Comparison of ENCODE assay signal across 20 cellular contexts in the genomic region with DNA sequence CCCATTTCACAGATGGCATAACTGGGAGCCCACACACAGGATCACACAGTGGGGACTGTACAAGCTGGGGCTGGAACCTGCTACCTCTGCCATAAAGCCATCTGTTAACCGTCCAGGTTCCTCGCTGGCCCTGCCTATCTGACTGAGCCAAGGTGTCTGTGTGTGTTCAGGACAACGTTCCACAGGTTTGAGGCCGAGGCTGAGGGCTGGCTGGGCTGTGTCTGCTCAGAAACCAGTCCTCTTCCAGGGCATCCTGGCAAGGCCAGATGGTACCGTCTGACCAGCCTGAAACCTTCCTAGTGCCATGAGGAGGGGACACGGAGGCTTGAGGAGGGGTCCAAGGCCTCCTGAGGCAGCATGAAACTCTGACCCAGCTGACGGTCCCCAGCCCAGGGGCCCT.
A peak's percentile ranks its signal among the peaks of the same experiment; 100 is the strongest.
DNase-seq lines count a peak whose midpoint lies in the region; ATAC-seq and TF ChIP-seq lines count a peak whose summit lies in the region.
"Had no signal": no experiment of that assay in that cellular context is flagged by ENCODE, and none has a peak within 500 bp of the region (broad histone marks: within the 10 kb centered on the region; RNA-seq: fewer than 3 reads in every experiment).

No MANE protein-coding gene starts in this region.

- H3K27me3 ChIP-seq in neural progenitor cell, result no peaks in the 10 kb centered on the region

- H3K79me2 ChIP-seq in neural progenitor cell (ENCODE audit: low read depth), result no peaks in the 10 kb centered on the region

- peaks cover 11 to 23% of the 10 kb centered on the region in 2 donors for H3K27me3 Mint-ChIP-seq in natural killer cell (ENCODE audit: low read depth in 2 of 2)
- peaks cover 8% of the 10 kb centered on the region in 2 donors for H3K27me3 Mint-ChIP-seq in natural killer cell treated with Interleukin-12 subunit alpha and Interleukin-12 subunit beta and Interleukin-15 and Interleukin-18, amount 100 ng/mL, for 72 hours
- peaks cover 2% of the 10 kb centered on the region for H3K27me3 Mint-ChIP-seq in neural progenitor cell (ENCODE audit: insufficient read depth, low read depth)

- H2AFZ ChIP-seq in neural progenitor cell (replicated peaks), result no peak overlapping the region

- H3K36me3 ChIP-seq in neural progenitor cell, result no peaks in the 10 kb centered on the region

- H3K9me3 Mint-ChIP-seq in natural killer cell (peaks cover 0 to 4% of the 10 kb centered on the region in 2 donors), neural progenitor cell (peaks cover 2% of the 10 kb centered on the region)
- peaks cover 2% of the 10 kb centered on the region for H3K9me3 Mint-ChIP-seq in natural killer cell treated with Interleukin-12 subunit alpha and Interleukin-12 subunit beta and Interleukin-15 and Interleukin-18, amount 100 ng/mL, for 72 hours
- peaks cover 2% of the 10 kb centered on the region for H3K9me3 Mint-ChIP-seq in stimulated activated effector memory CD8-positive, alpha-beta T cell treated with anti-CD3 and anti-CD28 coated beads, Interleukin-12 subunit alpha, Interleukin-12 subunit beta, amount 100 ng/mL, for 72 hours
- H3K9me3 Mint-ChIP-seq: CD4-positive, alpha-beta T cell; CD8-positive, alpha-beta T cell had no signal

- H3K4me1 Mint-ChIP-seq in natural killer cell, result peaks cover 20 to 43% of the 10 kb centered on the region in 2 donors
- peaks cover 12 to 17% of the 10 kb centered on the region in 2 donors for H3K4me1 Mint-ChIP-seq in natural killer cell treated with Interleukin-12 subunit alpha and Interleukin-12 subunit beta and Interleukin-15 and Interleukin-18, amount 100 ng/mL, for 72 hours (ENCODE audit: low read depth in 2 of 2)
- no peaks in the 10 kb centered on the region for H3K4me1 Mint-ChIP-seq in neural progenitor cell
- H3K4me1 Mint-ChIP-seq in stimulated activated effector memory CD8-positive, alpha-beta T cell treated with anti-CD3 and anti-CD28 coated beads, Interleukin-12 subunit alpha, Interleukin-12 subunit beta, amount 100 ng/mL, for 72 hours, result peaks cover 18% of the 10 kb centered on the region

- DNase-seq in Right ventricle myocardium inferior (ENCODE audit: missing footprints) (peak; percentile 27), cardiac septum (ENCODE audit: low spot score) (no peak), natural killer cell (no peak), neural progenitor cell (ENCODE audit: low spot score) (no peak), SHP77 (lab: John Stamatoyannopoulos, UW) (no peak)
- DNase-seq in natural killer cell treated with Interleukin-12 subunit alpha and Interleukin-12 subunit beta and Interleukin-15 and Interleukin-18, amount 100 ng/mL, for 72 hours (ENCODE audit: low spot score), result no peak
- DNase-seq in stimulated activated effector memory CD8-positive, alpha-beta T cell treated with anti-CD3 and anti-CD28 coated beads, Interleukin-12 subunit alpha, Interleukin-12 subunit beta, amount 100 ng/mL, for 72 hours (ENCODE audit: low spot score in 2 of 2), result no peak
- DNase-seq: AML-193; Caco-2; Calu3; CD4-positive, alpha-beta T cell; CD8-positive, alpha-beta T cell; DMS79 treated with DMSO at 0.1 percent for 48 hours; GF-D8 had no signal

- no peaks in the 10 kb centered on the region for H3K9me3 ChIP-seq in neural progenitor cell (ENCODE audit: low read depth)

- no peak overlapping the region for H3K27ac ChIP-seq in neural progenitor cell
- H3K27ac ChIP-seq: 22Rv1; A549; BLaER1 treated with 17β-estradiol and CSF1 and Interleukin-3, amounts not matched to agents 10 nM and 100 nM; C4-2B had no signal

- H3K36me3 Mint-ChIP-seq in natural killer cell (no peaks in the 10 kb centered on the region), neural progenitor cell (peaks cover 12% of the 10 kb centered on the region)
- H3K36me3 Mint-ChIP-seq in natural killer cell treated with Interleukin-12 subunit alpha and Interleukin-12 subunit beta and Interleukin-15 and Interleukin-18, amount 100 ng/mL, for 72 hours, result no peaks in the 10 kb centered on the region
- H3K36me3 Mint-ChIP-seq in stimulated activated effector memory CD8-positive, alpha-beta T cell treated with anti-CD3 and anti-CD28 coated beads, Interleukin-12 subunit alpha, Interleukin-12 subunit beta, amount 100 ng/mL, for 72 hours, result no peaks in the 10 kb centered on the region
- H3K36me3 Mint-ChIP-seq: CD8-positive, alpha-beta T cell had no signal

- H3K9ac ChIP-seq in neural progenitor cell, result no peak overlapping the region
- H3K9ac ChIP-seq: BLaER1 treated with 17β-estradiol and CSF1 and Interleukin-3, amounts not matched to agents 10 nM and 100 nM had no signal

- no peak overlapping the region for H3K4me3 ChIP-seq in neural progenitor cell
- H3K4me3 ChIP-seq: A549; BLaER1 treated with 17β-estradiol and CSF1 and Interleukin-3, amounts not matched to agents 10 nM and 100 nM had no signal

- TF ChIP-seq CTCF in natural killer cell (IDR thresholded peaks at IDR 0.05), result no peak
- TF ChIP-seq CTCF in neural progenitor cell (IDR thresholded peaks at IDR 0.05), result no peak

- H3K4me3 Mint-ChIP-seq in natural killer cell, result no peak overlapping the region
- no peak overlapping the region for H3K4me3 Mint-ChIP-seq in natural killer cell treated with Interleukin-12 subunit alpha and Interleukin-12 subunit beta and Interleukin-15 and Interleukin-18, amount 100 ng/mL, for 72 hours
- peak overlapping the region; percentile 39 for H3K4me3 Mint-ChIP-seq in neural progenitor cell
- H3K4me3 Mint-ChIP-seq in stimulated activated effector memory CD8-positive, alpha-beta T cell treated with anti-CD3 and anti-CD28 coated beads, Interleukin-12 subunit alpha, Interleukin-12 subunit beta, amount 100 ng/mL, for 72 hours, result no peak overlapping the region
- H3K4me3 Mint-ChIP-seq: B cell; CD4-positive, alpha-beta T cell; CD8-positive, alpha-beta T cell had no signal

- ATAC-seq in Right ventricle myocardium inferior, result no peak
- ATAC-seq in natural killer cell, result no peak
- ATAC-seq in natural killer cell treated with Interleukin-12 subunit alpha and Interleukin-12 subunit beta and Interleukin-15 and Interleukin-18, amount 100 ng/mL, for 72 hours, result no peak
- peak; percentile 6 for ATAC-seq in stimulated activated effector memory CD8-positive, alpha-beta T cell treated with anti-CD3 and anti-CD28 coated beads, Interleukin-12 subunit alpha, Interleukin-12 subunit beta, amount 100 ng/mL, for 72 hours
- ATAC-seq in HG03025 (IDR thresholded peaks at IDR 0.05; ENCODE audit: low FRiP score, unreplicated experiment), result no peak
- ATAC-seq: A549; CD8-positive, alpha-beta T cell had no signal

- no peaks in the 10 kb centered on the region for H3K4me1 ChIP-seq in neural progenitor cell
- H3K4me1 ChIP-seq: A549, Caco-2 had no signal

- no peak overlapping the region for H3K4me2 ChIP-seq in neural progenitor cell
- H3K4me2 ChIP-seq: A549; BLaER1 treated with 17β-estradiol and CSF1 and Interleukin-3, amounts not matched to agents 10 nM and 100 nM had no signal

- intact Hi-C loops in Right ventricle myocardium inferior (cut with DNase I) (no loop called here), cardiac septum (cut with DNase I) (no loop called here), natural killer cell (cut with micrococcal nuclease) (no loop called here)

- peaks cover 6% of the 10 kb centered on the region for H3F3A ChIP-seq in neural progenitor cell (ENCODE audit: low read depth)

- peak overlapping the region; percentile 15 to 65 for H3K27ac Mint-ChIP-seq in natural killer cell
- H3K27ac Mint-ChIP-seq in natural killer cell treated with Interleukin-12 subunit alpha and Interleukin-12 subunit beta and Interleukin-15 and Interleukin-18, amount 100 ng/mL, for 72 hours, result no peak overlapping the region
- no peak overlapping the region for H3K27ac Mint-ChIP-seq in neural progenitor cell
- H3K27ac Mint-ChIP-seq in stimulated activated effector memory CD8-positive, alpha-beta T cell treated with anti-CD3 and anti-CD28 coated beads, Interleukin-12 subunit alpha, Interleukin-12 subunit beta, amount 100 ng/mL, for 72 hours, result no peak overlapping the region
- H3K27ac Mint-ChIP-seq: B cell; CD4-positive, alpha-beta T cell; CD8-positive, alpha-beta T cell had no signal

- H4K20me1 ChIP-seq in neural progenitor cell (ENCODE audit: low read depth), result no peaks in the 10 kb centered on the region

Comparison
In these comparisons a context has a peak if more than half of its experiments do, and no peak if none do; other contexts are left out.
1. H3K27ac Mint-ChIP-seq: peak in natural killer cell (2 of 2); none in natural killer cell treated with Interleukin-12 subunit alpha and Interleukin-12 subunit beta and Interleukin-15 and Interleukin-18, amount 100 ng/mL, for 72 hours (0 of 2), neural progenitor cell (single experiment) and stimulated activated effector memory CD8-positive, alpha-beta T cell treated with anti-CD3 and anti-CD28 coated beads, Interleukin-12 subunit alpha, Interleukin-12 subunit beta, amount 100 ng/mL, for 72 hours (single experiment).